In the genomic region with DNA sequence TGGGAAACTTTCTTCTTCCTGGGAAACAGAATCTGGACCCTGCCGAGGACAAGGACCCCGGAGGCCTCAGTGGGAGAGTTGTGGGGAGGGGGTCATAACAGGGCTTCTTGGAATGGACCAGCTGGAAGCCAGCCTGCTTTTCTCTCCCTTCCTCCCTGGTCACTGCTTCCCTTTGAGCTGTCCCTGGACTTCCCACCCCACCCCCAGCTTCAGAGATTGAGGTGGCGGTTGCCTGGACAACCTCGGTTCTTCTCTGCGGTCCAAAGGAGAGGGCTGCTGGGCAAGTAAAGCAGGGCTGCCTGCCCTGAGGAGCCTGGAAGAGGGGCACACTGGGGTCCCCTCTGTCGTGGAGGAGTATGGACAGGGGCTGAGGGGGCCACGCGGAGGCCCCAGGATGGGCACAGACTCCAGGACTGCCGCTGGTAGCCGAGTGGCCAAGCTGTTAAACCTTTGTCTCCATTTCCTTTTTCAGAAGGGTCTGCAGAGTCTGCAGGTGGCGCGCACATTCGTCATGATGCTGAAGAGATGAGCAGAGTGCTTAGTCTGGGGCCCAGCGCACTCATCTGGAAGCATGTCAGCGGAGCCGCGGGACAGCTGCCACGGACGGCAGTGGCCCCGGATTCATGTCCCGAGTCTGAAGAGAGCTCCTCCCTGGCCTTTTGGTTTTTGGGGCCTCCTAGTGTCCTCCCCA, we compare ENCODE assay signal across 9 cellular contexts. TPM values are rescaled to one million over a fixed set of nuclear protein-coding genes. Genes with fewer than 3 reads are reported as not detected.
DNase-seq lines count a peak whose midpoint lies in the region; ATAC-seq, FAIRE-seq and TF ChIP-seq lines count a peak whose summit lies in the region.
"Had no signal": no experiment of that assay in that cellular context is flagged by ENCODE, and none has a peak within 500 bp of the region (broad histone marks: within the 10 kb centered on the region; RNA-seq: fewer than 3 reads in every experiment).

No MANE protein-coding gene starts in this region.

- WGBS in pancreas, 2 donors: 61 to 69% methylated on average over 21 of the region's 21 CpGs

- ATAC-seq in pancreas (peak; percentile 5 to 24 (median 13)), GM19397 (IDR thresholded peaks at IDR 0.05; ENCODE audit: unreplicated experiment) (no peak)

- H3K27ac ChIP-seq in RWPE1 (peak overlapping the region; percentile 78), pancreas (peak overlapping the region in 1 of 4 donors; percentile 4)

- H3K4me1 ChIP-seq in pancreas: peaks cover 10 to 28% (median 12%) of the 10 kb centered on the region in 3 donors

- H3K9me3 ChIP-seq in pancreas: no peaks in the 10 kb centered on the region

- CTCF ChIA-PET in RWPE1 (lab: Yijun Ruan, JAX): interaction anchor here (0.6 to 1.0 kb wide), 2 partner anchors 22 to 49 kb away, joined by 3 to 4 read pairs; no protein-coding TSS in a partner anchor

- TF ChIP-seq CTCF in RWPE1 (conservative IDR thresholded peaks at IDR 0.05; ENCODE audit: low read depth): no peak
- TF ChIP-seq CTCF in pancreas (IDR thresholded peaks at IDR 0.05): no peak

- no peak for FAIRE-seq in pancreas (lab: Jason Lieb, UNC)

- POLR2A ChIA-PET in RWPE1 (lab: Yijun Ruan, JAX; ENCODE audit: low non-redundant PET): no interaction called here

- peak; percentile 76 for DNase-seq in Ammon's horn (ENCODE audit: low spot score)
- no peak for DNase-seq in RWPE1 (ENCODE audit: low spot score)
- DNase-seq in hypothalamus (lab: John Stamatoyannopoulos, UW): peak in 34 of 51 donors; percentile 25 to 93 (median 74)
- peak in 3 of 6 donors; percentile 26 to 61 (median 58) for DNase-seq in pancreas
- DNase-seq in NAMALWA (ENCODE audit: low spot score): no peak
- no peak for DNase-seq in HCEC 1CT
- DNase-seq in stimulated activated CD4-positive, alpha-beta T cell treated with anti-CD3 and anti-CD28 coated beads, Interleukin-2, amount 100 ng/mL, for 48 hours: no peak
- DNase-seq: NCI-H69 had no signal

- no peak overlapping the region for H3K4me3 ChIP-seq in pancreas

- intact Hi-C loops in pancreas (cut with DNase I): no loop called here

- peaks cover 0 to 24% (median 10%) of the 10 kb centered on the region in 3 donors for H3K36me3 ChIP-seq in pancreas

- H3K27me3 ChIP-seq in pancreas: no peaks in the 10 kb centered on the region

RNA-seq across cellular contexts. Expression of a gene that starts 42.8 kb away (rescaled TPM):
- 1 to 10 TPM in 5 of 6 donors, under 1 TPM in 1; 0.93 to 2.6 (median 1.3) TPM for total RNA-seq in pancreas
- polyA plus RNA-seq in pancreas: 1 to 10 TPM; 2.6 to 3.3 TPM

Comparison
In these comparisons a context has a peak if more than half of its experiments do, and no peak if none do; other contexts are left out.
1. DNase-seq: peak in Ammon's horn (single experiment) and hypothalamus (34 of 51); none in RWPE1 (single experiment), NAMALWA (single experiment), HCEC 1CT (single experiment) and stimulated activated CD4-positive, alpha-beta T cell treated with anti-CD3 and anti-CD28 coated beads, Interleukin-2, amount 100 ng/mL, for 48 hours (0 of 2).